In genomic region chr9:36839131-36839885, GRCh38 we compare ENCODE assay signal across 20 cellular contexts.
"Had no signal": no experiment of that assay in that cellular context is flagged by ENCODE, and none has a peak within 500 bp of the region (broad histone marks: within the 10 kb centered on the region; RNA-seq: fewer than 3 reads in every experiment).

No MANE protein-coding gene starts in this region.

- H3K9me3 Mint-ChIP-seq: dendritic cell treated with granulocyte-macrophage colony-stimulating factor and Interleukin-4, amounts not matched to agents 40 ng/mL and 50 ng/mL, for 4 days; effector memory CD8-positive, alpha-beta T cell; naive thymus-derived CD8-positive, alpha-beta T cell; stimulated activated memory B cell treated with anti-CD40 and anti-IgM and Interleukin-4, amounts not matched to agents 10 μg/mL and 1 μg/mL and 100 μg/mL, for 72 hours; stimulated activated naive CD8-positive, alpha-beta T cell treated with anti-CD3 and anti-CD28 coated beads, Interleukin-15, amount 100 ng/mL, for 72 hours had no signal

- DNase-seq: effector memory CD8-positive, alpha-beta T cell; gastrocnemius medialis; islet precursor cell; left ventricle myocardium inferior; mesendoderm; stimulated activated CD4-positive, alpha-beta T cell treated with anti-CD3 and anti-CD28 coated beads, Interleukin-4, amount 100 ng/mL, for 1 hour; stimulated activated naive CD8-positive, alpha-beta T cell treated with anti-CD3 and anti-CD28 coated beads, Interleukin-15, amount 100 ng/mL, for 72 hours; testis; upper lobe of right lung had no signal

- H3K27ac ChIP-seq: epithelial cell of prostate, esophagus muscularis mucosa, gastrocnemius medialis, left ventricle myocardium inferior, right atrium auricular region, testis, tibial nerve, upper lobe of right lung, vagina had no signal

- H3K4me3 ChIP-seq: esophagus muscularis mucosa, gastrocnemius medialis, left ventricle myocardium inferior, lung, right atrium auricular region, smooth muscle cell, testis, tibial nerve, upper lobe of right lung, vagina had no signal

- H3K4me1 ChIP-seq: esophagus muscularis mucosa, gastrocnemius medialis, left ventricle myocardium inferior, right atrium auricular region, testis, tibial nerve, upper lobe of right lung, vagina had no signal

- H3K4me2 ChIP-seq: smooth muscle cell had no signal

- H3K4me1 Mint-ChIP-seq: naive thymus-derived CD8-positive, alpha-beta T cell; stimulated activated naive CD8-positive, alpha-beta T cell treated with anti-CD3 and anti-CD28 coated beads, Interleukin-15, amount 100 ng/mL, for 72 hours had no signal

- ATAC-seq: effector memory CD8-positive, alpha-beta T cell; gastrocnemius medialis; naive thymus-derived CD8-positive, alpha-beta T cell; stimulated activated memory B cell treated with anti-CD40 and anti-IgM and Interleukin-4, amounts not matched to agents 10 μg/mL and 1 μg/mL and 100 μg/mL, for 72 hours; stimulated activated naive CD8-positive, alpha-beta T cell treated with anti-CD3 and anti-CD28 coated beads, Interleukin-15, amount 100 ng/mL, for 72 hours; upper lobe of right lung had no signal

- H3K4me3 Mint-ChIP-seq: dendritic cell treated with granulocyte-macrophage colony-stimulating factor and Interleukin-4, amounts not matched to agents 40 ng/mL and 50 ng/mL, for 4 days; effector memory CD8-positive, alpha-beta T cell; naive thymus-derived CD8-positive, alpha-beta T cell; stimulated activated memory B cell treated with anti-CD40 and anti-IgM and Interleukin-4, amounts not matched to agents 10 μg/mL and 1 μg/mL and 100 μg/mL, for 72 hours; stimulated activated naive CD8-positive, alpha-beta T cell treated with anti-CD3 and anti-CD28 coated beads, Interleukin-15, amount 100 ng/mL, for 72 hours had no signal

- H3K27ac Mint-ChIP-seq: dendritic cell treated with granulocyte-macrophage colony-stimulating factor and Interleukin-4, amounts not matched to agents 40 ng/mL and 50 ng/mL, for 4 days; effector memory CD8-positive, alpha-beta T cell; naive thymus-derived CD8-positive, alpha-beta T cell; stimulated activated memory B cell treated with anti-CD40 and anti-IgM and Interleukin-4, amounts not matched to agents 10 μg/mL and 1 μg/mL and 100 μg/mL, for 72 hours had no signal

- H3K36me3 Mint-ChIP-seq: naive thymus-derived CD8-positive, alpha-beta T cell had no signal

- H3K27me3 ChIP-seq: gastrocnemius medialis, right atrium auricular region, testis, tibial nerve, upper lobe of right lung, vagina had no signal

- H3K27me3 Mint-ChIP-seq: stimulated activated memory B cell treated with anti-CD40 and anti-IgM and Interleukin-4, amounts not matched to agents 10 μg/mL and 1 μg/mL and 100 μg/mL, for 72 hours; stimulated activated naive CD8-positive, alpha-beta T cell treated with anti-CD3 and anti-CD28 coated beads, Interleukin-15, amount 100 ng/mL, for 72 hours had no signal

- FAIRE-seq: colon had no signal

- H3K36me3 ChIP-seq: esophagus muscularis mucosa, gastrocnemius medialis, left ventricle myocardium inferior, right atrium auricular region, tibial nerve, upper lobe of right lung, vagina had no signal

- H3K9me3 ChIP-seq: esophagus muscularis mucosa, gastrocnemius medialis, left ventricle myocardium inferior, right atrium auricular region, testis, tibial nerve, upper lobe of right lung, vagina had no signal
